In genomic region chr4:6309755-6310154, GRCh38 we compare ENCODE assay signal across 12 cellular contexts. TPM values are rescaled to one million over a fixed set of nuclear protein-coding genes. Genes with fewer than 3 reads are reported as not detected.
A peak's percentile ranks its signal among the peaks of the same experiment; 100 is the strongest.
DNase-seq lines count a peak whose midpoint lies in the region; ATAC-seq and TF ChIP-seq lines count a peak whose summit lies in the region.
"Had no signal": no experiment of that assay in that cellular context is flagged by ENCODE, and none has a peak within 500 bp of the region (broad histone marks: within the 10 kb centered on the region; RNA-seq: fewer than 3 reads in every experiment).

No MANE protein-coding gene starts in this region.

- H3K4me3 ChIP-seq in A673 (ENCODE audit: low read depth, low read length, poor library complexity, severe bottlenecking) = peak overlapping the region; percentile 45
- peak overlapping the region; percentile 47; the same call in 1 of the 2 replicates for H3K4me3 ChIP-seq in GM23248
- peak overlapping the region; percentile 42 for H3K4me3 ChIP-seq in ectodermal cell (ENCODE audit: insufficient read depth, low read depth, low read length)
- H3K4me3 ChIP-seq in testis = peak overlapping the region in 1 of 2 donors; percentile 74

- H3K27me3 Mint-ChIP-seq in neural crest cell (ENCODE audit: low read depth) = peaks cover 19% of the 10 kb centered on the region

- H3F3A ChIP-seq in GM23248 (ENCODE audit: insufficient read depth) = no peaks in the 10 kb centered on the region

- H3K9me3 ChIP-seq in A673 (ENCODE audit: low read depth, low read length, poor library complexity, severe bottlenecking) (peaks cover 3% of the 10 kb centered on the region), GM23248 (ENCODE audit: low read depth) (no peaks in the 10 kb centered on the region), ectodermal cell (ENCODE audit: control insufficient read depth, low read length) (no peaks in the 10 kb centered on the region), testis (no peaks in the 10 kb centered on the region)
- H3K9me3 ChIP-seq: uterus had no signal

- H4K20me1 ChIP-seq in GM23248 (ENCODE audit: insufficient read depth) = no peaks in the 10 kb centered on the region

- in situ Hi-C loops in GM23248 (cut with MboI) = no loop called here

- no peak overlapping the region for H3K9ac ChIP-seq in GM23248

- no peak for TF ChIP-seq POLR2A in testis (IDR thresholded peaks at IDR 0.05)

- no peak overlapping the region for H3K27ac Mint-ChIP-seq in neural crest cell (ENCODE audit: unreplicated experiment)

- WGBS in GM23248 (ENCODE audit: low coverage in 1 of 2, low lambda C conversion rate in 2 of 2, missing lambda C conversion rate in 2 of 2), 2 experiments = 60 to 65% methylated on average over 8 of the region's 8 CpGs
- WGBS in ectodermal cell, 2 experiments = 83 to 87% methylated on average over 8 of the region's 8 CpGs
- WGBS in testis, 2 donors = 67 to 70% methylated on average over 8 of the region's 8 CpGs

- H3K9me2 ChIP-seq in GM23248 (ENCODE audit: insufficient read depth) = no peaks in the 10 kb centered on the region

- CTCF ChIA-PET in A673 (lab: Charles Lee) = no interaction called here

- peaks cover 24% of the 10 kb centered on the region for H3K4me1 Mint-ChIP-seq in neural crest cell

- H3K4me1 ChIP-seq in A673 (ENCODE audit: insufficient read depth, low read length, poor library complexity, severe bottlenecking) (no peaks in the 10 kb centered on the region), GM23248 (ENCODE audit: insufficient read depth) (no peaks in the 10 kb centered on the region), ectodermal cell (ENCODE audit: control insufficient read depth, insufficient read depth, low read length) (no peaks in the 10 kb centered on the region), testis (peaks cover 6% of the 10 kb centered on the region)
- H3K4me1 ChIP-seq: uterus had no signal

- no peaks in the 10 kb centered on the region for H3K36me3 ChIP-seq in A673 (ENCODE audit: insufficient read depth, low read length, poor library complexity, severe bottlenecking)
- no peaks in the 10 kb centered on the region for H3K36me3 ChIP-seq in GM23248 (ENCODE audit: low read depth)
- no peaks in the 10 kb centered on the region for H3K36me3 ChIP-seq in ectodermal cell (ENCODE audit: control insufficient read depth, insufficient read depth, low read length)
- H3K36me3 ChIP-seq in testis (ENCODE audit: low read depth, missing control alignments) = no peaks in the 10 kb centered on the region
- H3K36me3 ChIP-seq: uterus had no signal

- H3K27ac ChIP-seq in A673 (ENCODE audit: low read depth, low read length, poor library complexity, severe bottlenecking) = no peak overlapping the region
- no peak overlapping the region for H3K27ac ChIP-seq in GM23248
- H3K27ac ChIP-seq in ectodermal cell (ENCODE audit: insufficient read depth, low read depth, low read length, poor library complexity, severe bottlenecking) = no peak overlapping the region
- H3K27ac ChIP-seq in testis = no peak overlapping the region

- no peak overlapping the region for H2AFZ ChIP-seq in GM23248

- H3K9me3 Mint-ChIP-seq in neural crest cell = peaks cover 5% of the 10 kb centered on the region

- H3K27me3 ChIP-seq in A673 (replicated peaks; ENCODE audit: insufficient read depth, low read depth, low read length, poor library complexity) = peaks cover 38% of the 10 kb centered on the region
- peaks cover 50% of the 10 kb centered on the region for H3K27me3 ChIP-seq in GM23248 (replicated peaks; ENCODE audit: insufficient read depth)
- H3K27me3 ChIP-seq in ectodermal cell (ENCODE audit: control insufficient read depth, insufficient read depth, low read length, poor library complexity, severe bottlenecking) = peaks cover 17% of the 10 kb centered on the region
- no peaks in the 10 kb centered on the region for H3K27me3 ChIP-seq in testis
- H3K27me3 ChIP-seq: uterus had no signal

- POLR2A ChIA-PET in A673 (lab: Charles Lee; ENCODE audit: low non-redundant PET) = no interaction called here

- H3K4me3 Mint-ChIP-seq in neural crest cell = peak overlapping the region; percentile 66

- intact Hi-C loops in A673 (cut with micrococcal nuclease; ENCODE audit: unreplicated experiment) = no loop called here
- intact Hi-C loops in testis (cut with DNase I; ENCODE audit: low total_unique reads) = no loop called here

- no TSS peak for BruUV-seq in A673 (replicated peaks; lab: Mats Ljungman, UMichigan)

- peak overlapping the region; percentile 28 for H3K4me2 ChIP-seq in GM23248 (ENCODE audit: unreplicated experiment)

- H3K79me2 ChIP-seq in GM23248 (ENCODE audit: insufficient read depth) = no peaks in the 10 kb centered on the region

- no peaks in the 10 kb centered on the region for H3K36me3 Mint-ChIP-seq in neural crest cell (ENCODE audit: low read depth)

- no peak for ATAC-seq in HG02981 (IDR thresholded peaks at IDR 0.05; ENCODE audit: unreplicated experiment)

- DNase-seq in A673 (ENCODE audit: low spot score) (no peak), GM23248 (no peak), neural crest cell (ENCODE audit: low read depth, low spot score) (no peak), SHP77 (lab: John Stamatoyannopoulos, UW) (no peak), NOMO-1 treated with DMSO at 0.1 percent for 48 hours (lab: John Stamatoyannopoulos, UW; ENCODE audit: unreplicated experiment) (no peak), testis (no peak)
- DNase-seq: Kasumi-1, kidney glomerular epithelial cell, T-helper 9 cell had no signal

- no peak for TF ChIP-seq CTCF in A673 (conservative IDR thresholded peaks at IDR 0.05; ENCODE audit: low read depth, low read length)
- no peak for TF ChIP-seq CTCF in neural crest cell (conservative IDR thresholded peaks at IDR 0.05)
- no peak for TF ChIP-seq CTCF in testis (IDR thresholded peaks at IDR 0.05)

RNA-seq across cellular contexts. Expression of gene WFS1, which starts 40.1 kb away (rescaled TPM):
- total RNA-seq in A673 (2021) (14.0 and 15.6 TPM in 2 replicates), neural crest cell (24.8 and 25.1 TPM in 2 replicates), testis (100 to 1,000 TPM; 124 to 202 TPM)
- total RNA-seq in GM23248 (2014; rRNA removed; shearing (Covaris generic)) = 21.5 and 24.2 TPM in 2 replicates
- polyA plus RNA-seq in GM23248 (2016; fragmentation: Nextera tagmentation; extraction: Ambion mirVana) (24.4 and 25.0 TPM in 2 replicates), testis (ENCODE audit: insufficient read depth, low read depth, low replicate concordance) (80.4 TPM)
- 24.1 TPM for polyA plus RNA-seq in ectodermal cell (2013, experiment 1 of 4)
- polyA plus RNA-seq in ectodermal cell (2013, experiment 2 of 4) = 27.3 TPM
- polyA plus RNA-seq in ectodermal cell (2013, experiment 3 of 4) = 21.1 TPM
- polyA plus RNA-seq in ectodermal cell (2013, experiment 4 of 4) = 24.8 TPM
